In genomic region chr16:75464130-75464918, GRCh38 we compare ENCODE assay signal across 1 cellular context.
A peak's percentile ranks its signal among the peaks of the same experiment; 100 is the strongest.
TF ChIP-seq lines count a peak whose summit lies in the region.

TMEM170A (minus strand) TSS chr16:75464689; CDS start chr16:75464600, 89 bp downstream.

TF ChIP-seq in HEK293, 187 proteins besides CTCF, POLR2A, EP300 and RAD21 (continued from another document and continues in another):
- TF ChIP-seq KLF9 (tag by site-specific recombination; IDR thresholded peaks at IDR 0.05; ENCODE audit: low read depth) (peak; percentile 92), ZSCAN5A (tag by site-specific recombination; IDR thresholded peaks at IDR 0.05) (no peak), ZBTB7A (tag by site-specific recombination; IDR thresholded peaks at IDR 0.05; ENCODE audit: low read depth) (peak; percentile 53; the same call in 1 of the 2 replicates), ZNF155 (tag by site-specific recombination; IDR thresholded peaks at IDR 0.05) (no peak), SP2 (tag by site-specific recombination; IDR thresholded peaks at IDR 0.05) (peak; percentile 95), ZNF175 (tag by site-specific recombination; IDR thresholded peaks at IDR 0.05) (no peak), IKZF3 (tag by site-specific recombination; IDR thresholded peaks at IDR 0.05) (no peak; the same call in 1 of the 2 replicates), ZSCAN4 (tag by site-specific recombination; IDR thresholded peaks at IDR 0.05) (no peak), RBAK (tag by site-specific recombination; IDR thresholded peaks at IDR 0.05) (no peak), AEBP2 (tag by site-specific recombination; IDR thresholded peaks at IDR 0.05; ENCODE audit: borderline replicate concordance) (no peak), HOXC10 (CRISPR knock-in tag; IDR thresholded peaks at IDR 0.05) (no peak), ZNF514 (tag by site-specific recombination; IDR thresholded peaks at IDR 0.05) (no peak), ZNF768 (tag by site-specific recombination; IDR thresholded peaks at IDR 0.05) (no peak), HIC1 (tag by site-specific recombination; IDR thresholded peaks at IDR 0.05) (no peak), ZBTB8A (tag by site-specific recombination; IDR thresholded peaks at IDR 0.05) (peak; percentile 75), ZNF692 (tag by site-specific recombination; IDR thresholded peaks at IDR 0.05) (peak; percentile 94), ZNF560 (tag by site-specific recombination; IDR thresholded peaks at IDR 0.05; ENCODE audit: borderline replicate concordance) (no peak), ZNF585B (tag by site-specific recombination; IDR thresholded peaks at IDR 0.05) (no peak), ZNF138 (tag by site-specific recombination; IDR thresholded peaks at IDR 0.05; ENCODE audit: borderline replicate concordance) (no peak), ZNF121 (tag by site-specific recombination; IDR thresholded peaks at IDR 0.05) (no peak), ZNF112 (tag by site-specific recombination; IDR thresholded peaks at IDR 0.05) (no peak), ZNF837 (tag by site-specific recombination; IDR thresholded peaks at IDR 0.05) (no peak), SCRT1 (tag by site-specific recombination; IDR thresholded peaks at IDR 0.05; ENCODE audit: borderline replicate concordance) (no peak), ZNF140 (tag by site-specific recombination; IDR thresholded peaks at IDR 0.05) (no peak), ZNF311 (tag by site-specific recombination; IDR thresholded peaks at IDR 0.05; ENCODE audit: borderline replicate concordance) (no peak), ELK4 (IDR thresholded peaks at IDR 0.05; ENCODE audit: borderline replicate concordance, low read depth, low read length) (no peak), ZNF623 (tag by site-specific recombination; IDR thresholded peaks at IDR 0.05) (no peak), ZNF513 (tag by site-specific recombination; IDR thresholded peaks at IDR 0.05) (no peak), ZBTB26 (tag by site-specific recombination; optimal IDR thresholded peaks at IDR 0.05) (peak; percentile 95), ZNF571 (tag by site-specific recombination; IDR thresholded peaks at IDR 0.05) (no peak), ZBTB20 (tag by site-specific recombination; IDR thresholded peaks at IDR 0.05) (peak; percentile 79; the same call in 1 of the 2 replicates), SP3 (tag by site-specific recombination; IDR thresholded peaks at IDR 0.05) (peak; percentile 67), PRDM1 (tag by site-specific recombination; IDR thresholded peaks at IDR 0.05) (no peak), ZNF324 (tag by site-specific recombination; IDR thresholded peaks at IDR 0.05) (peak; percentile 73), ZBTB21 (tag by site-specific recombination; IDR thresholded peaks at IDR 0.05) (0 out of 2 replicates have a peak, but pooled peaks have one; percentile 7), ZNF239 (tag by site-specific recombination; IDR thresholded peaks at IDR 0.05) (no peak), SETDB1 (IDR thresholded peaks at IDR 0.05; ENCODE audit: insufficient read length, low read length) (no peak), ZNF548 (tag by site-specific recombination; IDR thresholded peaks at IDR 0.05) (no peak), KLF17 (tag by site-specific recombination; IDR thresholded peaks at IDR 0.05) (0 out of 2 replicates have a peak, but pooled peaks have one; percentile 30), ZNF292 (tag by site-specific recombination; IDR thresholded peaks at IDR 0.05; ENCODE audit: borderline replicate concordance, low read depth) (no peak), ZNF354C (tag by site-specific recombination; IDR thresholded peaks at IDR 0.05; ENCODE audit: borderline replicate concordance, low read depth) (no peak), PRDM10 (tag by site-specific recombination; IDR thresholded peaks at IDR 0.05) (peak; percentile 100), PRDM4 (tag by site-specific recombination; IDR thresholded peaks at IDR 0.05) (no peak), ZNF214 (tag by site-specific recombination; IDR thresholded peaks at IDR 0.05; ENCODE audit: borderline replicate concordance) (no peak), ZFP3 (tag by site-specific recombination; IDR thresholded peaks at IDR 0.05; ENCODE audit: low read depth) (no peak)
